8 cellular contexts compared by ENCODE assay signal in genomic region chr4:186726440-186727148, GRCh38. TPM values are rescaled to one million over a fixed set of nuclear protein-coding genes. Genes with fewer than 3 reads are reported as not detected.
DNase-seq lines count a peak whose midpoint lies in the region; ATAC-seq and TF ChIP-seq lines count a peak whose summit lies in the region.

No MANE protein-coding gene starts in this region.

- intact Hi-C loops in head of caudate nucleus (cut with DNase I) (no loop called here), ovary (cut with DNase I) (no loop called here)

- in situ Hi-C loops in Caki2 (cut with HindIII; ENCODE audit: low pct_unique_long_range_greater_than_20kb, low sequenced_read_pairs): no loop called here

- 0 to 1% (median 0%) methylated on average over 62 to 80 of the region's 80 CpGs for WGBS in ovary, 3 donors

- H4K20me1 ChIP-seq in KMS-11 (ENCODE audit: insufficient read depth): no peaks in the 10 kb centered on the region

- no peak for TF ChIP-seq POLR2A in ovary (IDR thresholded peaks at IDR 0.05)

- H3K27ac ChIP-seq in KMS-11: no peak overlapping the region
- peak overlapping the region; percentile 53 to 60 for H3K27ac ChIP-seq in ovary

- no peak for ATAC-seq in activated T-helper 17 cell treated with anti-CD3 and anti-CD28 coated beads, Interleukin-2, amount 50 U/mL, for 72 hours (replicated peaks)
- no peak for ATAC-seq in GM18502 (IDR thresholded peaks at IDR 0.05; ENCODE audit: poor library complexity, unreplicated experiment)
- no peak for ATAC-seq in HG03045 (IDR thresholded peaks at IDR 0.05; ENCODE audit: unreplicated experiment)

- H3K27me3 Mint-ChIP-seq in activated T-helper 17 cell treated with anti-CD3 and anti-CD28 coated beads, Interleukin-2, amount 50 U/mL, for 72 hours: peaks cover 42% of the 10 kb centered on the region

- TF ChIP-seq CTCF in KMS-11 (conservative IDR thresholded peaks at IDR 0.05; ENCODE audit: low read depth, low read length) (no peak), ovary (IDR thresholded peaks at IDR 0.05) (no peak)

- TF ChIP-seq EP300 in ovary (IDR thresholded peaks at IDR 0.05): no peak

- peaks cover 2% of the 10 kb centered on the region for H3K9me3 Mint-ChIP-seq in activated T-helper 17 cell treated with anti-CD3 and anti-CD28 coated beads, Interleukin-2, amount 50 U/mL, for 72 hours

- H3K27me3 ChIP-seq in KMS-11 (ENCODE audit: insufficient read depth, low read depth) (no peaks in the 10 kb centered on the region), ovary (no peaks in the 10 kb centered on the region)

- H3K4me3 ChIP-seq in KMS-11 (IDR thresholded peaks at IDR 0.05; ENCODE audit: insufficient read depth, low read depth, low read length) (no peak overlapping the region), ovary (peak overlapping the region; percentile 82)

- peak overlapping the region; percentile 58 for H3K4me3 Mint-ChIP-seq in activated T-helper 17 cell treated with anti-CD3 and anti-CD28 coated beads, Interleukin-2, amount 50 U/mL, for 72 hours

- H3K36me3 ChIP-seq in KMS-11 (ENCODE audit: insufficient read depth) (no peaks in the 10 kb centered on the region), ovary (no peaks in the 10 kb centered on the region)

- H2AFZ ChIP-seq in KMS-11 (ENCODE audit: low read depth): peak overlapping the region; percentile 72; the same call in 1 of the 2 replicates

- peaks cover 5% of the 10 kb centered on the region for H3K36me3 Mint-ChIP-seq in activated T-helper 17 cell treated with anti-CD3 and anti-CD28 coated beads, Interleukin-2, amount 50 U/mL, for 72 hours (ENCODE audit: low read depth)

- no peaks in the 10 kb centered on the region for H3K9me3 ChIP-seq in ovary

- peak overlapping the region; percentile 22; the same call in 1 of the 2 replicates for H3K4me2 ChIP-seq in KMS-11

- H3K4me1 ChIP-seq in KMS-11 (ENCODE audit: low read depth, poor library complexity, severe bottlenecking): no peaks in the 10 kb centered on the region
- H3K4me1 ChIP-seq in ovary (ENCODE audit: insufficient read depth): no peaks in the 10 kb centered on the region

- peak overlapping the region; percentile 56; the same call in 1 of the 2 replicates for H3K9ac ChIP-seq in KMS-11

- H3K27ac Mint-ChIP-seq in activated T-helper 17 cell treated with anti-CD3 and anti-CD28 coated beads, Interleukin-2, amount 50 U/mL, for 72 hours: no peak overlapping the region

- H3K79me2 ChIP-seq in KMS-11 (ENCODE audit: insufficient read depth, low read depth): no peaks in the 10 kb centered on the region

- no peaks in the 10 kb centered on the region for H3K4me1 Mint-ChIP-seq in activated T-helper 17 cell treated with anti-CD3 and anti-CD28 coated beads, Interleukin-2, amount 50 U/mL, for 72 hours

- DNase-seq in Caki2 (ENCODE audit: low read depth) (peak; percentile 94), head of caudate nucleus (peak in 37 of 42 donors; percentile 25 to 77 (median 62)), ovary (peak; percentile 60 to 84 (median 77)), germinal center (ENCODE audit: low spot score) (no peak)

RNA-seq across cellular contexts. Expression of gene FAT1, which starts 2.9 kb away (rescaled TPM):
- 107 and 110 TPM in 2 replicates for total RNA-seq in Caki2 (2014; rRNA removed; shearing (Covaris generic); ENCODE audit: low replicate concordance)
- total RNA-seq in activated T-helper 17 cell treated with anti-CD3 and anti-CD28 coated beads, Interleukin-2, amount 50 U/mL, for 72 hours: not detected
- 10 to 100 TPM; 24.9 to 78.6 (median 46.6) TPM for total RNA-seq in ovary
- polyA plus RNA-seq in ovary: 10 to 100 TPM; 20.5 to 48.8 TPM

Comparison
In these comparisons a context has a peak if more than half of its experiments do, and no peak if none do; other contexts are left out.
1. RNA of gene FAT1, which starts 2.9 kb away (total RNA-seq): 107 to 110 TPM in Caki2 and 24.9 to 78.6 TPM in ovary; not detected in activated T-helper 17 cell treated with anti-CD3 and anti-CD28 coated beads, Interleukin-2, amount 50 U/mL, for 72 hours; every median in the first group is over 10 times any median in the second.